In the genomic region with DNA sequence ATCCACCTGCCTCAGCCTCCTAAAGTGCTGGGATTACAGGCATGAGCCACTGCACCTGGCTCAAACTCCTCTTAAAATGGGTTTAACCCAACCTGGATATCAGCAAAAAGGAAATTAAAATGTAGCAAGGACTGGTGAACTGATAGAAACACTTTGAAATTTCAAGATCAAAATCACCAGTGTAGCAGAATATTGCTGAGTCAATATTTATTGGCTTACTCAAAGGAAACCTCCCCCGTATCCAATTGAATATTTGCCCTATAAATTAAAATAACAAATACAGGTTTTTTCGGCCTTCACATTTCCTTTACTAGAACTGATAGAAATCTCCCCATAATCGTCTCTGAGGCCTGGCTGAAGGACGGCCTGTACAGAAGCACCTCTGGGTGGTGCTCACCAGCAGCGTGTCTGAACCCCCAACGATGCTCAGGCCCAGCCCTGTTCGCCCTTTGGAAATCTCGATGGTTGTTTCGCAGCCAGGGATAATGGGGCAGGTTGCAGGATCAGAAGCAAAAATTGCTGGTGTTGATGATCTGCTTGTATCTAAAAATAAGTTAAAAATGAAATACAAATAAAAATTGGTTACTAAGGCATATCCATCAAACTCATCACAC, we compare ENCODE assay signal across 23 cellular contexts.
"Had no signal": no experiment of that assay in that cellular context is flagged by ENCODE, and none has a peak within 500 bp of the region (broad histone marks: within the 10 kb centered on the region; RNA-seq: fewer than 3 reads in every experiment).

No MANE protein-coding gene starts in this region.

- H3K27ac ChIP-seq: coronary artery, esophagus muscularis mucosa, foreskin keratinocyte, gastroesophageal sphincter, heart right ventricle, left lung, ovary, thoracic aorta, tibial nerve, upper lobe of left lung had no signal

- H3K9me3 ChIP-seq: esophagus muscularis mucosa, gastroesophageal sphincter, heart right ventricle, left lung, ovary, thoracic aorta, tibial nerve, upper lobe of left lung had no signal

- H3K4me3 Mint-ChIP-seq: natural killer cell; stimulated activated memory B cell treated with anti-CD40 and anti-IgM and Interleukin-4, amounts not matched to agents 10 μg/mL and 1 μg/mL and 100 μg/mL, for 72 hours had no signal

- DNase-seq: dermis blood vessel endothelial cell; effector memory CD4-positive, alpha-beta T cell; foreskin keratinocyte; glutamatergic neuron; heart right ventricle; hippocampal formation; left cardiac atrium; left lung; mesendoderm; natural killer cell; occipital lobe; ovary; retina; stimulated activated CD4-positive, alpha-beta T cell treated with anti-CD3 and anti-CD28 coated beads, Interleukin-4, amount 100 ng/mL, for 4 hours; stimulated activated naive CD8-positive, alpha-beta T cell treated with anti-CD3 and anti-CD28 coated beads, Interleukin-15, Interleukin-2, amounts not matched to agents 100 U/mL and 50 U/mL, for 24 hours; upper lobe of left lung had no signal

- H3K4me1 ChIP-seq: foreskin keratinocyte, heart right ventricle, left lung, tibial nerve, upper lobe of left lung had no signal

- H3K36me3 Mint-ChIP-seq: natural killer cell; stimulated activated memory B cell treated with anti-CD40 and anti-IgM and Interleukin-4, amounts not matched to agents 10 μg/mL and 1 μg/mL and 100 μg/mL, for 72 hours had no signal

- H3K27ac Mint-ChIP-seq: natural killer cell; stimulated activated memory B cell treated with anti-CD40 and anti-IgM and Interleukin-4, amounts not matched to agents 10 μg/mL and 1 μg/mL and 100 μg/mL, for 72 hours had no signal

- H3K27me3 ChIP-seq: esophagus muscularis mucosa, foreskin keratinocyte, gastroesophageal sphincter, heart right ventricle, left lung, ovary, tibial nerve, upper lobe of left lung had no signal

- H3K4me3 ChIP-seq: coronary artery, esophagus muscularis mucosa, gastroesophageal sphincter, heart right ventricle, left lung, ovary, thoracic aorta, tibial nerve, upper lobe of left lung had no signal

- H3K27me3 Mint-ChIP-seq: stimulated activated memory B cell treated with anti-CD40 and anti-IgM and Interleukin-4, amounts not matched to agents 10 μg/mL and 1 μg/mL and 100 μg/mL, for 72 hours had no signal

- H3K36me3 ChIP-seq: ovary had no signal

- H3K4me1 Mint-ChIP-seq: natural killer cell; stimulated activated memory B cell treated with anti-CD40 and anti-IgM and Interleukin-4, amounts not matched to agents 10 μg/mL and 1 μg/mL and 100 μg/mL, for 72 hours had no signal

- ATAC-seq: foreskin keratinocyte; gastroesophageal sphincter; heart right ventricle; left cardiac atrium; left lung; natural killer cell; sciatic nerve; stimulated activated memory B cell treated with anti-CD40 and anti-IgM and Interleukin-4, amounts not matched to agents 10 μg/mL and 1 μg/mL and 100 μg/mL, for 72 hours; stimulated activated naive CD8-positive, alpha-beta T cell treated with anti-CD3 and anti-CD28 coated beads, Interleukin-15, Interleukin-2, amounts not matched to agents 100 U/mL and 50 U/mL, for 24 hours had no signal
